32 cellular contexts compared by ENCODE assay signal in genomic region chr1:104919188-104919587, GRCh38.
"Had no signal": no experiment of that assay in that cellular context is flagged by ENCODE, and none has a peak within 500 bp of the region (broad histone marks: within the 10 kb centered on the region; RNA-seq: fewer than 3 reads in every experiment).

No MANE protein-coding gene starts in this region.

- H3K27me3 ChIP-seq: ascending aorta, cardiac muscle cell had no signal

- DNase-seq: activated CD4-positive, alpha-beta memory T cell treated with anti-CD3 and anti-CD28 coated beads, Interleukin-2, amount 10 ng/mL, durations not matched to agents 7 days and 5 days; activated CD4-positive, alpha-beta T cell treated with anti-CD3 and anti-CD28 coated beads for 1 hour; activated CD4-positive, alpha-beta T cell treated with anti-CD3 and anti-CD28 coated beads for 36 hours; activated CD4-positive, alpha-beta T cell treated with anti-CD3 and anti-CD28 coated beads for 48 hours; activated CD4-positive, alpha-beta T cell treated with anti-CD3 and anti-CD28 coated beads, Interleukin-2, amount 10 ng/mL, durations not matched to agents 7 days and 5 days; activated CD4-positive, alpha-beta T cell treated with anti-CD3 and anti-CD28 coated beads, Interleukin-2, amount 50 U/mL, for 48 hours; activated CD4-positive, CD25-positive, alpha-beta regulatory T cell; activated CD8-positive, alpha-beta memory T cell treated with anti-CD3 and anti-CD28 coated beads for 24 hours; activated CD8-positive, alpha-beta memory T cell treated with anti-CD3 and anti-CD28 coated beads, Interleukin-2, amount 10 ng/mL, durations not matched to agents 7 days and 5 days; activated CD8-positive, alpha-beta memory T cell treated with anti-CD3 and anti-CD28 coated beads, Interleukin-2, amount 50 U/mL, for 48 hours; activated CD8-positive, alpha-beta T cell treated with anti-CD3 and anti-CD28 coated beads, Interleukin-2, amount 10 ng/mL, durations not matched to agents 7 days and 5 days; activated effector memory CD4-positive, alpha-beta T cell treated with Interleukin-2 at 50 U/mL for 16 hours; activated gamma-delta T cell; activated naive CD4-positive, alpha-beta T cell treated with anti-CD3 and anti-CD28 coated beads, Interleukin-2, amount 10 ng/mL, durations not matched to agents 7 days and 5 days; activated naive CD4-positive, alpha-beta T cell treated with Interleukin-2 at 50 U/mL for 16 hours; activated naive CD8-positive, alpha-beta T cell treated with anti-CD3 and anti-CD28 coated beads, Interleukin-2, amount 10 ng/mL, durations not matched to agents 7 days and 5 days; activated naive CD8-positive, alpha-beta T cell treated with anti-CD3 and anti-CD28 coated beads, Interleukin-2, amount 50 U/mL, for 24 hours; activated T-cell treated with anti-CD3 and anti-CD28 coated beads, Interleukin-2, amount 50 U/mL, for 24 hours; activated T-cell treated with anti-CD3 and anti-CD28 coated beads, Interleukin-2, amount 50 U/mL, for 48 hours; amygdala; anterior cingulate cortex; caudate nucleus; cerebellar nuclear complex; T-helper 1 cell; T-helper 2 cell; T-helper 9 cell; WERI-Rb-1 had no signal

- H3K4me3 ChIP-seq: ascending aorta, cardiac muscle cell had no signal

- H3K9me3 ChIP-seq: ascending aorta had no signal

- FAIRE-seq: bronchial epithelial cell had no signal

- H3K27ac ChIP-seq: ascending aorta, cardiac muscle cell, WERI-Rb-1 had no signal

- ATAC-seq: activated CD4-positive, alpha-beta T cell treated with anti-CD3 and anti-CD28 coated beads for 36 hours; activated CD4-positive, CD25-positive, alpha-beta regulatory T cell treated with anti-CD3 and anti-CD28 coated beads, Interleukin-2, amount 50 U/mL, for 24 hours; activated CD8-positive, alpha-beta memory T cell treated with anti-CD3 and anti-CD28 coated beads, Interleukin-2, amount 10 ng/mL, durations not matched to agents 7 days and 5 days; activated CD8-positive, alpha-beta T cell treated with anti-CD3 and anti-CD28 coated beads, Interleukin-2, amount 10 ng/mL, durations not matched to agents 7 days and 5 days; activated naive CD8-positive, alpha-beta T cell treated with anti-CD3 and anti-CD28 coated beads, Interleukin-2, amount 50 U/mL, for 24 hours; WTC11 had no signal

- H3K4me1 ChIP-seq: ascending aorta had no signal

- H3K36me3 ChIP-seq: ascending aorta, cardiac muscle cell, WERI-Rb-1 had no signal
